ENCODE assay signal across 1 cellular context in the genomic region with DNA sequence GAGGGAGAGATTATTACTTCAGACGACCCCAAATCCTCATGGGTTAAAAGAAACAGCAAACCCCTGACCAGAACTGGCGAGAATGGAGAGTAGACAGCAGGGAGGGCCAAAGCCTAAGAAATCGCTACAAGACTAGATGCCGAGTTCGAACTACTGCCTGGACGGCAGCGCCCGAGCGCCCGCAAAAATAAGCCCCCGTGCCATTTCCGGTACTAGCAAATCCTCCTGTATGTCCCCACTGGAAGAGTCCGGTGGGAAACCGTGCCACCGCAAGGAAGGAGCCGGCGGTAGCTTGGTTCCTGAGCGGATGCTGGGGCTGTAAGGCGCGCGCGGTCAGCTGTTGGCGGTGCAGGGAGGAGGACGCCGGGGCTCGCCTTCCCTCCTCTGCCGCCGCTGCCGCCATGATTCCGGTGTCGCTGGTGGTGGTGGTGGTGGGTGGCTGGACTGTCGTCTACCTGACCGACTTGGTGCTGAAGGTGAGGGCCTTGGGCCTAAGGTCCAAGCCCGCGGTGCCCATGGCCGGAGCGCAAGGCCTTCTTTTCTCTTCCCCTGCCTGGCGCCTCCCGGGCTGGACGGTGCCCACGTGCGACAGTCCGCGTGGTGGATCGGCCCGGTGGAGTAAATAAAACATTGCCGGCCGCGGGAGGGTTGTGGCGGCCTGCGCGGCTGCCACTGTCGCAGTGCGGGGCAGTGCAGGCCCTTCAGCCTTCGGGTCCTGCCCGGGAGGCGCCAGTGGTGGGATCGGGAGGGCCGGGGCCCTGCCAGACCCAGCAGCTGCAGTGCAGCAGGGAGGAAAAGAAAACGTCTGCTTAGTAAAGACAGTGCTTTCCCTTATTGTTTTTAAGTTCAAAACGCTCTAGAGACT.
TF ChIP-seq lines count a peak whose summit lies in the region.

A gene (plus strand): TSS at position 284 of the 865 bp plus-strand sequence. CDS start 118 bp downstream, at position 402.

TF ChIP-seq in A549, 52 proteins besides CTCF, POLR2A, EP300 and RAD21 (continued from another document):
- TF ChIP-seq, protein P1, sequence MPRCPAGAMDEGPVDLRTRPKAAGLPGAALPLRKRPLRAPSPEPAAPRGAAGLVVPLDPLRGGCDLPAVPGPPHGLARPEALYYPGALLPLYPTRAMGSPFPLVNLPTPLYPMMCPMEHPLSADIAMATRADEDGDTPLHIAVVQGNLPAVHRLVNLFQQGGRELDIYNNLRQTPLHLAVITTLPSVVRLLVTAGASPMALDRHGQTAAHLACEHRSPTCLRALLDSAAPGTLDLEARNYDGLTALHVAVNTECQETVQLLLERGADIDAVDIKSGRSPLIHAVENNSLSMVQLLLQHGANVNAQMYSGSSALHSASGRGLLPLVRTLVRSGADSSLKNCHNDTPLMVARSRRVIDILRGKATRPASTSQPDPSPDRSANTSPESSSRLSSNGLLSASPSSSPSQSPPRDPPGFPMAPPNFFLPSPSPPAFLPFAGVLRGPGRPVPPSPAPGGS (IDR thresholded peaks at IDR 0.05): 0 out of 3 replicates have a peak, but pooled peaks have one; percentile 34
- no peak for TF ChIP-seq FOXS1 (CRISPR knock-in tag; IDR thresholded peaks at IDR 0.05)
- TF ChIP-seq, protein P2, sequence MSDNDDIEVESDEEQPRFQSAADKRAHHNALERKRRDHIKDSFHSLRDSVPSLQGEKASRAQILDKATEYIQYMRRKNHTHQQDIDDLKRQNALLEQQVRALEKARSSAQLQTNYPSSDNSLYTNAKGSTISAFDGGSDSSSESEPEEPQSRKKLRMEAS (IDR thresholded peaks at IDR 0.05): peak; percentile 80; the same call in 1 of the 2 replicates
- TF ChIP-seq TFCP2L1 (CRISPR knock-in tag; IDR thresholded peaks at IDR 0.05): no peak
- TF ChIP-seq MAZ (IDR thresholded peaks at IDR 0.05; ENCODE audit: borderline replicate concordance, low read depth, low read length): no peak
- no peak for TF ChIP-seq SREBF2 (IDR thresholded peaks at IDR 0.05)
- TF ChIP-seq, protein P3, sequence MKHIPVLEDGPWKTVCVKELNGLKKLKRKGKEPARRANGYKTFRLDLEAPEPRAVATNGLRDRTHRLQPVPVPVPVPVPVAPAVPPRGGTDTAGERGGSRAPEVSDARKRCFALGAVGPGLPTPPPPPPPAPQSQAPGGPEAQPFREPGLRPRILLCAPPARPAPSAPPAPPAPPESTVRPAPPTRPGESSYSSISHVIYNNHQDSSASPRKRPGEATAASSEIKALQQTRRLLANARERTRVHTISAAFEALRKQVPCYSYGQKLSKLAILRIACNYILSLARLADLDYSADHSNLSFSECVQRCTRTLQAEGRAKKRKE (CRISPR knock-in tag; IDR thresholded peaks at IDR 0.05; ENCODE audit: low read depth): no peak
- TF ChIP-seq, protein P4, sequence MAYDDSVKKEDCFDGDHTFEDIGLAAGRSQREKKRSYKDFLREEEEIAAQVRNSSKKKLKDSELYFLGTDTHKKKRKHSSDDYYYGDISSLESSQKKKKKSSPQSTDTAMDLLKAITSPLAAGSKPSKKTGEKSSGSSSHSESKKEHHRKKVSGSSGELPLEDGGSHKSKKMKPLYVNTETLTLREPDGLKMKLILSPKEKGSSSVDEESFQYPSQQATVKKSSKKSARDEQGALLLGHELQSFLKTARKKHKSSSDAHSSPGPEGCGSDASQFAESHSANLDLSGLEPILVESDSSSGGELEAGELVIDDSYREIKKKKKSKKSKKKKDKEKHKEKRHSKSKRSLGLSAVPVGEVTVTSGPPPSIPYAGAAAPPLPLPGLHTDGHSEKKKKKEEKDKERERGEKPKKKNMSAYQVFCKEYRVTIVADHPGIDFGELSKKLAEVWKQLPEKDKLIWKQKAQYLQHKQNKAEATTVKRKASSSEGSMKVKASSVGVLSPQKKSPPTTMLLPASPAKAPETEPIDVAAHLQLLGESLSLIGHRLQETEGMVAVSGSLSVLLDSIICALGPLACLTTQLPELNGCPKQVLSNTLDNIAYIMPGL (CRISPR knock-in tag; IDR thresholded peaks at IDR 0.05; ENCODE audit: borderline replicate concordance): peak; percentile 57; the same call in 1 of the 2 replicates
- TF ChIP-seq, protein P5, sequence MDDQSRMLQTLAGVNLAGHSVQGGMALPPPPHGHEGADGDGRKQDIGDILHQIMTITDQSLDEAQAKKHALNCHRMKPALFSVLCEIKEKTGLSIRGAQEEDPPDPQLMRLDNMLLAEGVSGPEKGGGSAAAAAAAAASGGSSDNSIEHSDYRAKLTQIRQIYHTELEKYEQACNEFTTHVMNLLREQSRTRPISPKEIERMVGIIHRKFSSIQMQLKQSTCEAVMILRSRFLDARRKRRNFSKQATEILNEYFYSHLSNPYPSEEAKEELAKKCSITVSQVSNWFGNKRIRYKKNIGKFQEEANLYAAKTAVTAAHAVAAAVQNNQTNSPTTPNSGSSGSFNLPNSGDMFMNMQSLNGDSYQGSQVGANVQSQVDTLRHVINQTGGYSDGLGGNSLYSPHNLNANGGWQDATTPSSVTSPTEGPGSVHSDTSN (IDR thresholded peaks at IDR 0.05): peak; percentile 58; the same call in 1 of the 2 replicates
- no peak for TF ChIP-seq BHLHE40 (IDR thresholded peaks at IDR 0.05; ENCODE audit: low read depth, low read length)
- no peak for TF ChIP-seq NR3C1 (IDR thresholded peaks at IDR 0.05)
- TF ChIP-seq EHMT2 (IDR thresholded peaks at IDR 0.05; ENCODE audit: low read depth): no peak
- no peak for TF ChIP-seq CHD2 (IDR thresholded peaks at IDR 0.05; ENCODE audit: low read length, partially characterized antibody)
- TF ChIP-seq RARB (CRISPR knock-in tag; IDR thresholded peaks at IDR 0.05): no peak
- peak; percentile 42; the same call in 2 of the 3 replicates for TF ChIP-seq SMC3 (IDR thresholded peaks at IDR 0.05)
- TF ChIP-seq, protein P6, sequence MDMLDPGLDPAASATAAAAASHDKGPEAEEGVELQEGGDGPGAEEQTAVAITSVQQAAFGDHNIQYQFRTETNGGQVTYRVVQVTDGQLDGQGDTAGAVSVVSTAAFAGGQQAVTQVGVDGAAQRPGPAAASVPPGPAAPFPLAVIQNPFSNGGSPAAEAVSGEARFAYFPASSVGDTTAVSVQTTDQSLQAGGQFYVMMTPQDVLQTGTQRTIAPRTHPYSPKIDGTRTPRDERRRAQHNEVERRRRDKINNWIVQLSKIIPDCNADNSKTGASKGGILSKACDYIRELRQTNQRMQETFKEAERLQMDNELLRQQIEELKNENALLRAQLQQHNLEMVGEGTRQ (IDR thresholded peaks at IDR 0.05): no peak
- peak; percentile 60 to 94; a peak in 3 of 5 replicates for TF ChIP-seq JUN (IDR thresholded peaks at IDR 0.05)
- TF ChIP-seq, protein P7, sequence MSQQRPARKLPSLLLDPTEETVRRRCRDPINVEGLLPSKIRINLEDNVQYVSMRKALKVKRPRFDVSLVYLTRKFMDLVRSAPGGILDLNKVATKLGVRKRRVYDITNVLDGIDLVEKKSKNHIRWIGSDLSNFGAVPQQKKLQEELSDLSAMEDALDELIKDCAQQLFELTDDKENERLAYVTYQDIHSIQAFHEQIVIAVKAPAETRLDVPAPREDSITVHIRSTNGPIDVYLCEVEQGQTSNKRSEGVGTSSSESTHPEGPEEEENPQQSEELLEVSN (IDR thresholded peaks at IDR 0.05; ENCODE audit: borderline replicate concordance, low read depth): peak; percentile 42; the same call in 1 of the 2 replicates
- no peak for TF ChIP-seq HEYL (CRISPR knock-in tag; IDR thresholded peaks at IDR 0.05)
- TF ChIP-seq CBX2 (IDR thresholded peaks at IDR 0.05; ENCODE audit: borderline replicate concordance, low read depth): no peak
- peak; percentile 35; the same call in 1 of the 2 replicates for TF ChIP-seq KDM5A (IDR thresholded peaks at IDR 0.05)
- no peak for TF ChIP-seq ZSCAN20 (CRISPR knock-in tag; IDR thresholded peaks at IDR 0.05)
- TF ChIP-seq FOSL2 (IDR thresholded peaks at IDR 0.05): no peak
- TF ChIP-seq FOSL2 (CRISPR knock-in tag; IDR thresholded peaks at IDR 0.05): no peak
- no peak for TF ChIP-seq CEBPB (IDR thresholded peaks at IDR 0.05)
